Comparison of ENCODE assay signal across 1 cellular context in genomic region chr17:81119223-81120148, GRCh38.
TF ChIP-seq lines count a peak whose summit lies in the region.

No MANE protein-coding gene starts in this region.

TF ChIP-seq in HepG2, 621 proteins besides CTCF, POLR2A, EP300 and RAD21 (continued from another document):
- TF ChIP-seq THRA (CRISPR knock-in tag; IDR thresholded peaks at IDR 0.05; ENCODE audit: borderline replicate concordance) (no peak), ZBTB7A (CRISPR knock-in tag; IDR thresholded peaks at IDR 0.05) (no peak), SP4 (CRISPR knock-in tag; IDR thresholded peaks at IDR 0.05) (peak; percentile 42; the same call in 1 of the 2 replicates), ATF7 (IDR thresholded peaks at IDR 0.05) (peak; percentile 79), ATF7 (CRISPR knock-in tag; IDR thresholded peaks at IDR 0.05) (no peak), MAX (IDR thresholded peaks at IDR 0.05) (peak; percentile 22; the same call in 1 of the 2 replicates), ZBTB44 (CRISPR knock-in tag; IDR thresholded peaks at IDR 0.05) (no peak), AGO2 (optimal IDR thresholded peaks at IDR 0.05; ENCODE audit: low read depth, low read length) (peak; percentile 79), SMAD9 (CRISPR knock-in tag; IDR thresholded peaks at IDR 0.05) (no peak), SIX4 (CRISPR knock-in tag; IDR thresholded peaks at IDR 0.05) (no peak)
